Comparison of ENCODE assay signal across 20 cellular contexts in genomic region chr14:101527987-101528386, GRCh38. TPM values are rescaled to one million over a fixed set of nuclear protein-coding genes. Genes with fewer than 3 reads are reported as not detected.
DNase-seq lines count a peak whose midpoint lies in the region; ATAC-seq and TF ChIP-seq lines count a peak whose summit lies in the region.
"Had no signal": no experiment of that assay in that cellular context is flagged by ENCODE, and none has a peak within 500 bp of the region (broad histone marks: within the 10 kb centered on the region; RNA-seq: fewer than 3 reads in every experiment).

No MANE protein-coding gene starts in this region.

- no peaks in the 10 kb centered on the region for H3K79me2 ChIP-seq in mesendoderm (ENCODE audit: control insufficient read depth, insufficient read depth, low read length)

- H3K27ac ChIP-seq in BLaER1 = no peak overlapping the region
- H3K27ac ChIP-seq in mesendoderm (ENCODE audit: low read depth, low read length) = no peak overlapping the region
- H3K27ac ChIP-seq: 22Rv1, HL-60 had no signal

- H3K27me3 Mint-ChIP-seq in brain = peaks cover 14% of the 10 kb centered on the region

- no peak overlapping the region for H3K23ac ChIP-seq in mesendoderm (ENCODE audit: low read length)

- no peaks in the 10 kb centered on the region for H3K27me3 ChIP-seq in BLaER1
- no peaks in the 10 kb centered on the region for H3K27me3 ChIP-seq in mesendoderm (ENCODE audit: insufficient read depth, low read length, poor library complexity)

- no peak overlapping the region for H4K5ac ChIP-seq in mesendoderm (ENCODE audit: low read length)

- no peak overlapping the region for H3K9ac ChIP-seq in BLaER1
- no peak overlapping the region for H3K9ac ChIP-seq in mesendoderm (ENCODE audit: low read length)

- no peak overlapping the region for H2BK5ac ChIP-seq in mesendoderm (ENCODE audit: low read length)

- no peaks in the 10 kb centered on the region for H3K79me1 ChIP-seq in mesendoderm (ENCODE audit: low read length)

- no peak overlapping the region for H3K4ac ChIP-seq in mesendoderm (ENCODE audit: low read depth, low read length)

- H3K4me3 ChIP-seq in BLaER1 (no peak overlapping the region), mesendoderm (ENCODE audit: low read length) (no peak overlapping the region)
- H3K4me3 ChIP-seq: A549, K562 had no signal

- H3K9me3 Mint-ChIP-seq in brain = peaks cover 3 to 20% (median 6%) of the 10 kb centered on the region in 5 experiments
- H3K9me3 Mint-ChIP-seq: CD8-positive, alpha-beta T cell had no signal

- H4K20me1 ChIP-seq in BLaER1 = no peaks in the 10 kb centered on the region

- ATAC-seq in HG03025 (IDR thresholded peaks at IDR 0.05; ENCODE audit: low FRiP score, unreplicated experiment) = no peak
- ATAC-seq in HG03039 (IDR thresholded peaks at IDR 0.05; ENCODE audit: unreplicated experiment) = no peak
- ATAC-seq: A549; CD8-positive, alpha-beta T cell; K562 had no signal

- H3K18ac ChIP-seq in mesendoderm (ENCODE audit: low read length) = no peak overlapping the region

- WGBS in mesendoderm (ENCODE audit: extremely low coverage, insufficient coverage, low lambda C conversion rate) = no CpG with 5 or more reads among the region's 11 CpGs

- DNase-seq in DMS79 treated with DMSO at 0.1 percent for 48 hours (lab: John Stamatoyannopoulos, UW) (peak; percentile 3), DMS79 (lab: John Stamatoyannopoulos, UW) (no peak), mesendoderm (no peak)
- no peak for DNase-seq in activated T-cell treated with anti-CD3 and anti-CD28 coated beads, Interleukin-2, amount 50 U/mL, for 48 hours
- DNase-seq: AML-193; CD8-positive, alpha-beta T cell; DMS 273 treated with DMSO at 0.1 percent for 48 hours; DMS53; GDM1; H9; IMR-90 had no signal

- H3K27ac Mint-ChIP-seq in brain = peak overlapping the region in 3 of 5 experiments; percentile 61 to 75 (median 73)
- H3K27ac Mint-ChIP-seq: CD8-positive, alpha-beta T cell had no signal

- peaks cover 7% of the 10 kb centered on the region for H3K4me1 Mint-ChIP-seq in brain

- H3K36me3 ChIP-seq in BLaER1 (no peaks in the 10 kb centered on the region), mesendoderm (ENCODE audit: control insufficient read depth, insufficient read depth, low read length) (no peaks in the 10 kb centered on the region)

- no peak for TF ChIP-seq CTCF in brain (conservative IDR thresholded peaks at IDR 0.05)

- H3K56ac ChIP-seq in mesendoderm (ENCODE audit: low read length) = peak overlapping the region; percentile 42

- no peak overlapping the region for H4K8ac ChIP-seq in mesendoderm (ENCODE audit: low read depth, low read length)

- H2AK5ac ChIP-seq in mesendoderm (ENCODE audit: low read length) = no peak overlapping the region

- no peak overlapping the region for H2BK15ac ChIP-seq in mesendoderm (replicated peaks; ENCODE audit: low read depth)

- no peak overlapping the region for H3K4me3 Mint-ChIP-seq in brain
- H3K4me3 Mint-ChIP-seq: CD8-positive, alpha-beta T cell; H9 had no signal

- no peak overlapping the region for H2BK120ac ChIP-seq in mesendoderm (ENCODE audit: low read depth, low read length)

- H3K4me2 ChIP-seq in BLaER1 (peak overlapping the region; percentile 90), mesendoderm (ENCODE audit: low read length) (no peak overlapping the region)
- H3K4me2 ChIP-seq: A549 had no signal

- no peaks in the 10 kb centered on the region; the same call in 1 of the 2 replicates for H3K9me3 ChIP-seq in BLaER1
- H3K9me3 ChIP-seq: A549 had no signal

- H3K36me3 Mint-ChIP-seq in brain = no peaks in the 10 kb centered on the region
- H3K36me3 Mint-ChIP-seq: CD8-positive, alpha-beta T cell had no signal

- H3K4me1 ChIP-seq in BLaER1 (peaks cover 77% of the 10 kb centered on the region), mesendoderm (ENCODE audit: control insufficient read depth, low read depth, low read length) (no peaks in the 10 kb centered on the region)
- H3K4me1 ChIP-seq: A549 had no signal

RNA-seq across cellular contexts. Expression of gene DIO3, which starts 33.3 kb away (rescaled TPM):
- 0.31 TPM for polyA plus RNA-seq in brain (ENCODE audit: insufficient read depth, low read depth, low replicate concordance)
- polyA plus RNA-seq in mesendoderm (2013, experiment 1 of 2) = 1.6 TPM
- polyA plus RNA-seq in mesendoderm (2013, experiment 2 of 2) = 1.6 TPM
- polyA plus RNA-seq: BJ, IMR-90, K562 had no signal
